Comparison of ENCODE assay signal across 14 cellular contexts in the genomic region with DNA sequence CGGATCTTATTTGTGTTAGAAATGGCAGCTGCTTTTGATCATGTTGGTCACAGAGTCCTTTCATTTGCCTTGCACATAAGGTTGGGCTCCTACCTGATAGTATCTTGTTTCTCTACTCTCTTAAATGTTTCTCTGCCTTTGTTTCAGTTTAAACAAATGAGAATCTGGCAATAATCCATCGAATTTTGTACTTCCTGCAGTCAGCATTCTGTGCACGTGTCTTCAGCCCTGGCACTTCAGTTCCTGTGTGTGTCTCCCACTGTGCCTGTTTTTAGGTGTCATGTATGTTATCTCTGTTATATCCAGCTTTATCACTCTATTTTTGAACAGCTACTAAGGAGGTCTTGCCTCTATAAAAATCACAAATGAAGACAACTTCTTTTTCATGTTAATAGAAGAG.
"Had no signal": no experiment of that assay in that cellular context is flagged by ENCODE, and none has a peak within 500 bp of the region (broad histone marks: within the 10 kb centered on the region; RNA-seq: fewer than 3 reads in every experiment).

No MANE protein-coding gene starts in this region.

- H3K4me3 Mint-ChIP-seq: activated B cell treated with CpG ODN at 0.5 μM for 24 hours; activated CD4-positive, alpha-beta T cell treated with anti-CD3 and anti-CD28 coated beads, Interleukin-2, amount 10 ng/mL, durations not matched to agents 24 days and 14 days; activated naive CD4-positive, alpha-beta T cell treated with anti-CD3 and anti-CD28 coated beads for 36 hours; activated T-helper 17 cell treated with anti-CD3 and anti-CD28 coated beads, Interleukin-2, amount 50 U/mL, for 72 hours; natural killer cell treated with Interleukin-12 subunit alpha and Interleukin-12 subunit beta and Interleukin-15 and Interleukin-18, amount 100 ng/mL, for 72 hours had no signal

- DNase-seq: activated B cell treated with CpG ODN at 0.5 μM for 24 hours; activated CD4-positive, alpha-beta T cell treated with anti-CD3 and anti-CD28 coated beads, Interleukin-2, amount 10 ng/mL, durations not matched to agents 24 days and 14 days; activated naive CD4-positive, alpha-beta T cell treated with anti-CD3 and anti-CD28 coated beads for 36 hours; activated T-cell treated with anti-CD3 and anti-CD28 coated beads for 4 hours; effector CD8-positive, alpha-beta T cell; foreskin melanocyte; heart left ventricle; sigmoid colon; stimulated activated naive CD4-positive, alpha-beta T cell; substantia nigra; trophoblast cell had no signal

- H3K27ac ChIP-seq: heart left ventricle, sigmoid colon had no signal

- H3K27ac Mint-ChIP-seq: activated B cell treated with CpG ODN at 0.5 μM for 24 hours; activated CD4-positive, alpha-beta T cell treated with anti-CD3 and anti-CD28 coated beads, Interleukin-2, amount 10 ng/mL, durations not matched to agents 24 days and 14 days; activated naive CD4-positive, alpha-beta T cell treated with anti-CD3 and anti-CD28 coated beads for 36 hours; activated T-helper 17 cell treated with anti-CD3 and anti-CD28 coated beads, Interleukin-2, amount 50 U/mL, for 72 hours; natural killer cell treated with Interleukin-12 subunit alpha and Interleukin-12 subunit beta and Interleukin-15 and Interleukin-18, amount 100 ng/mL, for 72 hours had no signal

- H3K4me1 ChIP-seq: heart left ventricle, sigmoid colon had no signal

- H3K4me3 ChIP-seq: heart left ventricle, sigmoid colon had no signal

- H3K36me3 Mint-ChIP-seq: natural killer cell treated with Interleukin-12 subunit alpha and Interleukin-12 subunit beta and Interleukin-15 and Interleukin-18, amount 100 ng/mL, for 72 hours had no signal

- H3K9me3 ChIP-seq: heart left ventricle, sigmoid colon had no signal

- H3K4me1 Mint-ChIP-seq: activated B cell treated with CpG ODN at 0.5 μM for 24 hours; activated CD4-positive, alpha-beta T cell treated with anti-CD3 and anti-CD28 coated beads, Interleukin-2, amount 10 ng/mL, durations not matched to agents 24 days and 14 days; activated T-helper 17 cell treated with anti-CD3 and anti-CD28 coated beads, Interleukin-2, amount 50 U/mL, for 72 hours had no signal

- H3K9me3 Mint-ChIP-seq: activated B cell treated with CpG ODN at 0.5 μM for 24 hours; activated CD4-positive, alpha-beta T cell treated with anti-CD3 and anti-CD28 coated beads, Interleukin-2, amount 10 ng/mL, durations not matched to agents 24 days and 14 days; activated naive CD4-positive, alpha-beta T cell treated with anti-CD3 and anti-CD28 coated beads for 36 hours; activated T-helper 17 cell treated with anti-CD3 and anti-CD28 coated beads, Interleukin-2, amount 50 U/mL, for 72 hours; natural killer cell treated with Interleukin-12 subunit alpha and Interleukin-12 subunit beta and Interleukin-15 and Interleukin-18, amount 100 ng/mL, for 72 hours had no signal

- H3K36me3 ChIP-seq: heart left ventricle, sigmoid colon had no signal

- ATAC-seq: activated T-helper 17 cell treated with anti-CD3 and anti-CD28 coated beads, Interleukin-2, amount 50 U/mL, for 72 hours; heart left ventricle; left lobe of liver; natural killer cell treated with Interleukin-12 subunit alpha and Interleukin-12 subunit beta and Interleukin-15 and Interleukin-18, amount 100 ng/mL, for 72 hours had no signal
